ENCODE assay signal across 35 cellular contexts in genomic region chr6:9020001-9020400, GRCh38.
"Had no signal": no experiment of that assay in that cellular context is flagged by ENCODE, and none has a peak within 500 bp of the region (broad histone marks: within the 10 kb centered on the region; RNA-seq: fewer than 3 reads in every experiment).

No MANE protein-coding gene starts in this region.

- H3K27me3 ChIP-seq: brain microvascular endothelial cell, Peyer's patch had no signal

- H3K4me1 ChIP-seq: Peyer's patch had no signal

- H3K27ac ChIP-seq: brain microvascular endothelial cell, Peyer's patch, WERI-Rb-1 had no signal

- H3K4me3 Mint-ChIP-seq: activated CD4-positive, alpha-beta memory T cell treated with anti-CD3 and anti-CD28 coated beads, Interleukin-2, amount 10 ng/mL, durations not matched to agents 7 days and 5 days; activated CD8-positive, alpha-beta memory T cell treated with anti-CD3 and anti-CD28 coated beads, Interleukin-2, amount 10 ng/mL, durations not matched to agents 7 days and 5 days; activated naive CD4-positive, alpha-beta T cell treated with anti-CD3 and anti-CD28 coated beads, Interleukin-2, amount 10 ng/mL, durations not matched to agents 7 days and 5 days; activated naive CD8-positive, alpha-beta T cell; activated naive CD8-positive, alpha-beta T cell treated with anti-CD3 and anti-CD28 coated beads, Interleukin-2, amount 50 U/mL, for 24 hours; central memory CD8-positive, alpha-beta T cell had no signal

- H3K27ac Mint-ChIP-seq: activated CD4-positive, alpha-beta memory T cell treated with anti-CD3 and anti-CD28 coated beads, Interleukin-2, amount 10 ng/mL, durations not matched to agents 7 days and 5 days; activated CD8-positive, alpha-beta memory T cell treated with anti-CD3 and anti-CD28 coated beads, Interleukin-2, amount 10 ng/mL, durations not matched to agents 7 days and 5 days; activated naive CD4-positive, alpha-beta T cell treated with anti-CD3 and anti-CD28 coated beads, Interleukin-2, amount 10 ng/mL, durations not matched to agents 7 days and 5 days; activated naive CD8-positive, alpha-beta T cell; activated naive CD8-positive, alpha-beta T cell treated with anti-CD3 and anti-CD28 coated beads, Interleukin-2, amount 50 U/mL, for 24 hours had no signal

- H3K36me3 ChIP-seq: brain microvascular endothelial cell, Peyer's patch, WERI-Rb-1 had no signal

- H3K9me3 ChIP-seq: Peyer's patch had no signal

- DNase-seq: activated CD4-positive, alpha-beta memory T cell treated with anti-CD3 and anti-CD28 coated beads, Interleukin-2, amount 10 ng/mL, durations not matched to agents 7 days and 5 days; activated CD4-positive, alpha-beta T cell treated with anti-CD3 and anti-CD28 coated beads for 1 hour; activated CD4-positive, alpha-beta T cell treated with anti-CD3 and anti-CD28 coated beads for 48 hours; activated CD4-positive, CD25-positive, alpha-beta regulatory T cell; activated CD8-positive, alpha-beta memory T cell treated with anti-CD3 and anti-CD28 coated beads for 24 hours; activated CD8-positive, alpha-beta memory T cell treated with anti-CD3 and anti-CD28 coated beads, Interleukin-2, amount 10 ng/mL, durations not matched to agents 7 days and 5 days; activated CD8-positive, alpha-beta memory T cell treated with anti-CD3 and anti-CD28 coated beads, Interleukin-2, amount 50 U/mL, for 48 hours; activated effector memory CD4-positive, alpha-beta T cell treated with Interleukin-2 at 50 U/mL for 16 hours; activated naive CD4-positive, alpha-beta T cell treated with anti-CD3 and anti-CD28 coated beads, Interleukin-2, amount 10 ng/mL, durations not matched to agents 7 days and 5 days; activated naive CD8-positive, alpha-beta T cell treated with anti-CD3 and anti-CD28 coated beads, Interleukin-2, amount 50 U/mL, for 24 hours; activated T-cell treated with anti-CD3 and anti-CD28 coated beads, Interleukin-2, amount 50 U/mL, for 48 hours; amniotic stem cell; aorta; brain microvascular endothelial cell; Kasumi-1; KG1; NCI-H1092 treated with DMSO at 0.1 percent for 48 hours; NCI-H1417; NCI-H146; NCI-H187; NCI-H2029 treated with DMSO at 0.1 percent for 48 hours; NCI-H2107; NCI-H2171; NCI-H510A; NCI-H526; NCI-H748 treated with DMSO at 0.1 percent for 48 hours; NK-92 treated with Interleukin-12 subunit alpha and Interleukin-12 subunit beta, amount 100 ng/mL, for 24 hours; PC-3; Peyer's patch; RPMI8226; SIG-M5; T1000; WERI-Rb-1 had no signal

- H3K27me3 Mint-ChIP-seq: activated CD4-positive, alpha-beta memory T cell treated with anti-CD3 and anti-CD28 coated beads, Interleukin-2, amount 10 ng/mL, durations not matched to agents 7 days and 5 days; activated CD8-positive, alpha-beta memory T cell treated with anti-CD3 and anti-CD28 coated beads, Interleukin-2, amount 10 ng/mL, durations not matched to agents 7 days and 5 days; activated naive CD4-positive, alpha-beta T cell treated with anti-CD3 and anti-CD28 coated beads, Interleukin-2, amount 10 ng/mL, durations not matched to agents 7 days and 5 days; activated naive CD8-positive, alpha-beta T cell treated with anti-CD3 and anti-CD28 coated beads, Interleukin-2, amount 50 U/mL, for 24 hours; central memory CD8-positive, alpha-beta T cell had no signal

- H3K36me3 Mint-ChIP-seq: activated CD8-positive, alpha-beta memory T cell treated with anti-CD3 and anti-CD28 coated beads, Interleukin-2, amount 10 ng/mL, durations not matched to agents 7 days and 5 days; activated naive CD4-positive, alpha-beta T cell treated with anti-CD3 and anti-CD28 coated beads, Interleukin-2, amount 10 ng/mL, durations not matched to agents 7 days and 5 days; activated naive CD8-positive, alpha-beta T cell had no signal

- H3K4me1 Mint-ChIP-seq: activated CD4-positive, alpha-beta memory T cell treated with anti-CD3 and anti-CD28 coated beads, Interleukin-2, amount 10 ng/mL, durations not matched to agents 7 days and 5 days; activated CD8-positive, alpha-beta memory T cell treated with anti-CD3 and anti-CD28 coated beads, Interleukin-2, amount 10 ng/mL, durations not matched to agents 7 days and 5 days; activated naive CD4-positive, alpha-beta T cell treated with anti-CD3 and anti-CD28 coated beads, Interleukin-2, amount 10 ng/mL, durations not matched to agents 7 days and 5 days; central memory CD8-positive, alpha-beta T cell had no signal

- H3K9me3 Mint-ChIP-seq: activated CD4-positive, alpha-beta memory T cell treated with anti-CD3 and anti-CD28 coated beads, Interleukin-2, amount 10 ng/mL, durations not matched to agents 7 days and 5 days; activated naive CD4-positive, alpha-beta T cell treated with anti-CD3 and anti-CD28 coated beads, Interleukin-2, amount 10 ng/mL, durations not matched to agents 7 days and 5 days; activated naive CD8-positive, alpha-beta T cell treated with anti-CD3 and anti-CD28 coated beads, Interleukin-2, amount 50 U/mL, for 24 hours had no signal

- H3K4me3 ChIP-seq: Peyer's patch had no signal
